ENCODE assay signal across 9 cellular contexts in the genomic region with DNA sequence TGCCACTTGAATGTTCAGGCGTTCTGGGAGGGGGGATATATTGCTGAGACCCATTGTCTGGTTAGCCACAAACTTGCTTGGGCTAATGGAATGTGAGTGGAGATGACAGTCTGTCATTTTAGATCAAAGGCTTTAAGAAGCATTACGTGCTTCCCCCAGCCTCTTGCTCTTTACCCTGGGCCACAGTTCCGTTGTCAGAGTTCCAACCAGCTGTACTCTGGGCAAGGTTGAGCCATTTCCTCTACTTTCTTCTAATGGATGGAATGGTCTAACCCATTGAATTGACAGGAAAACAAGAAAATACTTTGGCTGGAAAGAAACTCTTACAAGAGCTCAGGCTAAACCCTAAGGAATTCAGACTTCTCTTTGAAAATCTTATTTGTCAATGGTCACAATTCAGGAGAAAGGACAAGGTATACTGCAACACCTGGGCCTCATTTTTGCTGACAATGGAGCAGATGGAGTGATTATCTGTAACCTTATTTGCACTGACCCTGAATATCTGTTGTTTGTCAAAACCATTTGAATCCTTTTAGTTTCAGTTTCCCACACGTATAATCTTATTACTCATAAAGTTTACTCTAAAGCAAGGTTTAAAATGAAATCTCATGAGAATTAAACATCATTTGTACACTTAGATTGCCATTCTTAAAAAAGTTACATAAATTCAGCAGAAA.
DNase-seq lines count a peak whose midpoint lies in the region; ATAC-seq and TF ChIP-seq lines count a peak whose summit lies in the region.
"Had no signal": no experiment of that assay in that cellular context is flagged by ENCODE, and none has a peak within 500 bp of the region (broad histone marks: within the 10 kb centered on the region; RNA-seq: fewer than 3 reads in every experiment).

No MANE protein-coding gene starts in this region.

- H3K27me3 Mint-ChIP-seq in activated CD8-positive, alpha-beta T cell treated with anti-CD3 and anti-CD28 coated beads for 36 hours, result no peaks in the 10 kb centered on the region
- H3K27me3 Mint-ChIP-seq in activated CD8-positive, alpha-beta T cell treated with anti-CD3 and anti-CD28 coated beads, Interleukin-2, amount 10 ng/mL, durations not matched to agents 7 days and 5 days (ENCODE audit: low read depth), result no peaks in the 10 kb centered on the region

- POLR2A ChIA-PET in activated CD8-positive, alpha-beta T cell treated with anti-CD3 and anti-CD28 coated beads for 36 hours (lab: Charles Lee), result no interaction called here
- POLR2A ChIA-PET in activated CD8-positive, alpha-beta T cell treated with anti-CD3 and anti-CD28 coated beads, Interleukin-2, amount 10 ng/mL, durations not matched to agents 7 days and 5 days (lab: Charles Lee), result no interaction called here

- no peak overlapping the region for H3K27ac Mint-ChIP-seq in activated CD8-positive, alpha-beta T cell treated with anti-CD3 and anti-CD28 coated beads for 36 hours
- no peak overlapping the region for H3K27ac Mint-ChIP-seq in activated CD8-positive, alpha-beta T cell treated with anti-CD3 and anti-CD28 coated beads, Interleukin-2, amount 10 ng/mL, durations not matched to agents 7 days and 5 days

- intact Hi-C loops in activated CD8-positive, alpha-beta T cell treated with anti-CD3 and anti-CD28 coated beads for 36 hours (cut with micrococcal nuclease), result no loop called here
- intact Hi-C loops in transverse colon (cut with DNase I; ENCODE audit: low total_unique reads) (no loop called here), left cardiac atrium (cut with DNase I) (loop anchor here in 1 of 2 donors (10.0 kb wide), 1 partner anchor 467 kb away; no protein-coding TSS in a partner anchor)

- CTCF ChIA-PET in activated CD8-positive, alpha-beta T cell treated with anti-CD3 and anti-CD28 coated beads for 36 hours (lab: Charles Lee), result interaction anchor here (1.3 to 1.7 kb wide), 3 partner anchors 9 to 273 kb away, joined by 3 to 4 read pairs (median 4); no protein-coding TSS in a partner anchor
- CTCF ChIA-PET in activated CD8-positive, alpha-beta T cell treated with anti-CD3 and anti-CD28 coated beads, Interleukin-2, amount 10 ng/mL, durations not matched to agents 7 days and 5 days (lab: Charles Lee), result interaction anchor here (1.4 to 3.0 kb wide), 2 partner anchors 11 to 13 kb away, joined by 4 to 18 read pairs; no protein-coding TSS in a partner anchor

- no peak for TF ChIP-seq CTCF in activated CD8-positive, alpha-beta T cell treated with anti-CD3 and anti-CD28 coated beads for 36 hours (IDR thresholded peaks at IDR 0.05)
- no peak for TF ChIP-seq CTCF in transverse colon (IDR thresholded peaks at IDR 0.05)

- no peak for ATAC-seq in activated CD8-positive, alpha-beta T cell treated with anti-CD3 and anti-CD28 coated beads for 36 hours
- ATAC-seq in activated CD8-positive, alpha-beta T cell treated with anti-CD3 and anti-CD28 coated beads, Interleukin-2, amount 10 ng/mL, durations not matched to agents 7 days and 5 days, result no peak
- no peak for ATAC-seq in left cardiac atrium

- no peak overlapping the region for H3K4me3 Mint-ChIP-seq in activated CD8-positive, alpha-beta T cell treated with anti-CD3 and anti-CD28 coated beads for 36 hours
- H3K4me3 Mint-ChIP-seq in activated CD8-positive, alpha-beta T cell treated with anti-CD3 and anti-CD28 coated beads, Interleukin-2, amount 10 ng/mL, durations not matched to agents 7 days and 5 days, result no peak overlapping the region

- no peaks in the 10 kb centered on the region for H3K36me3 Mint-ChIP-seq in activated CD8-positive, alpha-beta T cell treated with anti-CD3 and anti-CD28 coated beads for 36 hours (ENCODE audit: low read depth)
- no peaks in the 10 kb centered on the region for H3K36me3 Mint-ChIP-seq in activated CD8-positive, alpha-beta T cell treated with anti-CD3 and anti-CD28 coated beads, Interleukin-2, amount 10 ng/mL, durations not matched to agents 7 days and 5 days (ENCODE audit: low read depth)

- peaks cover 6 to 42% (median 16%) of the 10 kb centered on the region in 4 donors for H3K4me1 ChIP-seq in transverse colon

- DNase-seq in activated CD8-positive, alpha-beta T cell treated with anti-CD3 and anti-CD28 coated beads for 36 hours, result peak; percentile 5
- no peak for DNase-seq in activated CD8-positive, alpha-beta T cell treated with anti-CD3 and anti-CD28 coated beads, Interleukin-2, amount 10 ng/mL, durations not matched to agents 7 days and 5 days
- DNase-seq in NCI-H446 treated with DMSO at 0.1 percent for 48 hours (lab: John Stamatoyannopoulos, UW) (peak; percentile 15), glomerular endothelial cell (ENCODE audit: extremely low read depth, low read depth, low spot score) (peak; percentile 72), transverse colon (no peak), GM19240 (ENCODE audit: insufficient read length, low spot score) (no peak), left cardiac atrium (no peak), D341Med (ENCODE audit: low spot score) (no peak)

- peaks cover 9% of the 10 kb centered on the region for H3K4me1 Mint-ChIP-seq in activated CD8-positive, alpha-beta T cell treated with anti-CD3 and anti-CD28 coated beads for 36 hours (ENCODE audit: low read depth)
- peaks cover 11% of the 10 kb centered on the region for H3K4me1 Mint-ChIP-seq in activated CD8-positive, alpha-beta T cell treated with anti-CD3 and anti-CD28 coated beads, Interleukin-2, amount 10 ng/mL, durations not matched to agents 7 days and 5 days (ENCODE audit: low read depth)

- WGBS in transverse colon (ENCODE audit: low coverage in 1 of 2), 2 donors, result 37 to 48% methylated on average over 3 to 4 of the region's 4 CpGs

- H3K27ac ChIP-seq in transverse colon, result peak overlapping the region in 3 of 4 donors; percentile 21 to 32 (median 23)
- H3K27ac ChIP-seq: C4-2B had no signal

- no peaks in the 10 kb centered on the region for H3K36me3 ChIP-seq in transverse colon

- in situ Hi-C loops in transverse colon (cut with MboI; ENCODE audit: low pct_ligation_motif_present in 1 of 4, low pct_unique_long_range_greater_than_20kb in 1 of 4, low sequenced_read_pairs in 3 of 4), result loop anchor here in 3 of 4 donors (10.0 to 25.0 kb wide), 4 partner anchors 147 to 475 kb away; no protein-coding TSS in a partner anchor

- no peak for TF ChIP-seq POLR2A in transverse colon (IDR thresholded peaks at IDR 0.05)

- H3K9me3 ChIP-seq in transverse colon, result no peaks in the 10 kb centered on the region

- H3K4me3 ChIP-seq in transverse colon, result peak overlapping the region in 1 of 4 donors; percentile 19

- no peak for TF ChIP-seq EP300 in transverse colon (IDR thresholded peaks at IDR 0.05; ENCODE audit: low read depth)

- H3K27me3 ChIP-seq in transverse colon, result no peaks in the 10 kb centered on the region

- H3K9me3 Mint-ChIP-seq in activated CD8-positive, alpha-beta T cell treated with anti-CD3 and anti-CD28 coated beads for 36 hours, result no peaks in the 10 kb centered on the region
- H3K9me3 Mint-ChIP-seq in activated CD8-positive, alpha-beta T cell treated with anti-CD3 and anti-CD28 coated beads, Interleukin-2, amount 10 ng/mL, durations not matched to agents 7 days and 5 days (ENCODE audit: insufficient read depth), result no peaks in the 10 kb centered on the region

Comparison
In these comparisons a context has a peak if more than half of its experiments do, and no peak if none do; other contexts are left out.
1. DNase-seq: peak in activated CD8-positive, alpha-beta T cell treated with anti-CD3 and anti-CD28 coated beads for 36 hours (single experiment), NCI-H446 treated with DMSO at 0.1 percent for 48 hours (single experiment) and glomerular endothelial cell (single experiment); none in activated CD8-positive, alpha-beta T cell treated with anti-CD3 and anti-CD28 coated beads, Interleukin-2, amount 10 ng/mL, durations not matched to agents 7 days and 5 days (single experiment), transverse colon (single experiment), GM19240 (single experiment), left cardiac atrium (single experiment) and D341Med (single experiment).